ENCODE assay signal across 8 cellular contexts in genomic region chr18:23136326-23137092, GRCh38. TPM values are rescaled to one million over a fixed set of nuclear protein-coding genes. Genes with fewer than 3 reads are reported as not detected.
A peak's percentile ranks its signal among the peaks of the same experiment; 100 is the strongest.
DNase-seq lines count a peak whose midpoint lies in the region; ATAC-seq and TF ChIP-seq lines count a peak whose summit lies in the region.

No MANE protein-coding gene starts in this region.

- no peak overlapping the region for H2AK5ac ChIP-seq in mesenchymal stem cell (ENCODE audit: low read length, severe bottlenecking)

- H3K14ac ChIP-seq in mesenchymal stem cell (ENCODE audit: low read length in 2 of 2) = peak overlapping the region in 1 of 2 experiments; percentile 68

- peak overlapping the region; percentile 56 to 59 for H2BK12ac ChIP-seq in mesenchymal stem cell (ENCODE audit: low read length in 2 of 2)

- H3K4me3 ChIP-seq in HAP-1 (peak overlapping the region; percentile 47), RWPE2 (ENCODE audit: severe bottlenecking) (peak overlapping the region; percentile 84), ectodermal cell (ENCODE audit: insufficient read depth, low read depth, low read length) (peak overlapping the region; percentile 57), mesenchymal stem cell (ENCODE audit: insufficient read depth in 1 of 2, low read depth in 1 of 2, low read length in 2 of 2) (peak overlapping the region; percentile 79 to 88), testis (peak overlapping the region; percentile 51 to 67)

- 1% methylated on average over 72 of the region's 72 CpGs for WGBS in ectodermal cell, 2 experiments
- 2% methylated on average over 60 of the region's 72 CpGs for WGBS in mesenchymal stem cell
- 3 to 6% methylated on average over 4 to 44 of the region's 72 CpGs for WGBS in testis, 2 donors

- H2BK120ac ChIP-seq in mesenchymal stem cell (ENCODE audit: low read depth, low read length) = peak overlapping the region; percentile 97

- H3K79me1 ChIP-seq in mesenchymal stem cell (replicated peaks; ENCODE audit: low read length, poor library complexity, severe bottlenecking) = peaks cover 27% of the 10 kb centered on the region

- H3K4ac ChIP-seq in mesenchymal stem cell (ENCODE audit: low read depth in 1 of 2, low read length in 2 of 2) = peak overlapping the region; percentile 64 to 65

- H3K18ac ChIP-seq in mesenchymal stem cell (ENCODE audit: low read depth in 1 of 2, low read length in 2 of 2) = peak overlapping the region; percentile 84 to 97

- H3K23ac ChIP-seq in mesenchymal stem cell (ENCODE audit: low read length in 2 of 2) = peak overlapping the region in 1 of 2 experiments; percentile 96

- no peak for TF ChIP-seq POLR2A in testis (IDR thresholded peaks at IDR 0.05)

- H2BK15ac ChIP-seq in mesenchymal stem cell (ENCODE audit: low read depth, poor library complexity, severe bottlenecking) = peak overlapping the region; percentile 100

- ATAC-seq in RWPE2 (ENCODE audit: low read depth) = peak; percentile 44; the same call in 2 of the 3 replicates

- peak overlapping the region; percentile 21 for H2AFZ ChIP-seq in mesenchymal stem cell (ENCODE audit: low read depth, low read length)

- no peaks in the 10 kb centered on the region for H3K9me3 ChIP-seq in HAP-1
- no peaks in the 10 kb centered on the region for H3K9me3 ChIP-seq in RWPE2 (ENCODE audit: severe bottlenecking)
- no peaks in the 10 kb centered on the region for H3K9me3 ChIP-seq in ectodermal cell (ENCODE audit: control insufficient read depth, low read length)
- no peaks in the 10 kb centered on the region for H3K9me3 ChIP-seq in mesenchymal stem cell (ENCODE audit: control insufficient read depth, low read length)
- no peaks in the 10 kb centered on the region for H3K9me3 ChIP-seq in testis

- peak overlapping the region; percentile 24 for H2BK5ac ChIP-seq in mesenchymal stem cell (ENCODE audit: low read depth, low read length, poor library complexity, severe bottlenecking)

- H4K8ac ChIP-seq in mesenchymal stem cell (ENCODE audit: low read length) = peak overlapping the region; percentile 69

- H3K27ac ChIP-seq in RWPE2 (ENCODE audit: poor library complexity, severe bottlenecking) = no peak overlapping the region
- H3K27ac ChIP-seq in ectodermal cell (ENCODE audit: insufficient read depth, low read depth, low read length, poor library complexity, severe bottlenecking) = no peak overlapping the region
- H3K27ac ChIP-seq in mesenchymal stem cell (ENCODE audit: low read length, poor library complexity, severe bottlenecking) = no peak overlapping the region
- H3K27ac ChIP-seq in testis = peak overlapping the region; percentile 46 to 83

- peak overlapping the region; percentile 70 for H4K91ac ChIP-seq in mesenchymal stem cell (ENCODE audit: low read length)

- H3K36me3 ChIP-seq in HAP-1 (replicated peaks) (peaks cover 5% of the 10 kb centered on the region; the same call in 1 of the 2 replicates), RWPE2 (ENCODE audit: low read depth) (no peaks in the 10 kb centered on the region), ectodermal cell (ENCODE audit: control insufficient read depth, insufficient read depth, low read length) (no peaks in the 10 kb centered on the region), mesenchymal stem cell (ENCODE audit: control insufficient read depth in 1 of 2, insufficient read depth in 2 of 2, low read depth in 1 of 2, low read length in 2 of 2) (peaks cover 0 to 8% of the 10 kb centered on the region in 2 experiments), testis (ENCODE audit: low read depth, missing control alignments) (no peaks in the 10 kb centered on the region)

- H3K4me1 ChIP-seq in HAP-1 (peaks cover 35% of the 10 kb centered on the region), RWPE2 (ENCODE audit: insufficient read depth, poor library complexity, severe bottlenecking) (peaks cover 15% of the 10 kb centered on the region), ectodermal cell (ENCODE audit: control insufficient read depth, insufficient read depth, low read length) (peaks cover 35% of the 10 kb centered on the region), mesenchymal stem cell (ENCODE audit: control insufficient read depth, insufficient read depth, low read depth, low read length) (peaks cover 24% of the 10 kb centered on the region), testis (peaks cover 14% of the 10 kb centered on the region)

- no peak for TF ChIP-seq CTCF in RWPE2 (IDR thresholded peaks at IDR 0.05; ENCODE audit: poor library complexity, severe bottlenecking)
- TF ChIP-seq CTCF in testis (IDR thresholded peaks at IDR 0.05) = no peak

- peak overlapping the region; percentile 86 for H3K9ac ChIP-seq in mesenchymal stem cell (ENCODE audit: low read length)

- intact Hi-C loops in testis (cut with DNase I; ENCODE audit: low total_unique reads) = loop anchor here (10.0 kb wide), 2 partner anchors 218 to 268 kb away; no protein-coding TSS in a partner anchor

- in situ Hi-C loops in HAP-1 (cut with MboI; ENCODE audit: low sequenced_read_pairs) = loop anchor here (25.0 kb wide), 1 partner anchor 251 kb away; no protein-coding TSS in a partner anchor

- DNase-seq in D341Med (ENCODE audit: low spot score) = peak; percentile 84
- peak in 1 of 2 experiments; percentile 44 for DNase-seq in HAP-1 (ENCODE audit: low spot score in 2 of 2)
- DNase-seq in RWPE2 (ENCODE audit: low spot score) = no peak
- peak; percentile 58 for DNase-seq in mesenchymal stem cell
- peak; percentile 51 for DNase-seq in testis
- DNase-seq in GDM1 (lab: John Stamatoyannopoulos, UW) = no peak
- DNase-seq in NCI-H774 (lab: John Stamatoyannopoulos, UW) = no peak

- peak overlapping the region; percentile 74 for H3K4me2 ChIP-seq in mesenchymal stem cell (ENCODE audit: low read length, poor library complexity, severe bottlenecking)

- H3K27me3 ChIP-seq in HAP-1 (ENCODE audit: low read depth) = no peaks in the 10 kb centered on the region
- H3K27me3 ChIP-seq in RWPE2 (ENCODE audit: insufficient read depth, poor library complexity, severe bottlenecking) = no peaks in the 10 kb centered on the region
- peaks cover 46% of the 10 kb centered on the region for H3K27me3 ChIP-seq in ectodermal cell (ENCODE audit: control insufficient read depth, insufficient read depth, low read length, poor library complexity, severe bottlenecking)
- H3K27me3 ChIP-seq in mesenchymal stem cell (ENCODE audit: control insufficient read depth in 1 of 2, insufficient read depth in 1 of 2, low read length in 2 of 2) = no peaks in the 10 kb centered on the region
- H3K27me3 ChIP-seq in testis = no peaks in the 10 kb centered on the region

RNA-seq across cellular contexts. Expression of gene CABLES1, which starts 1.2 kb away (rescaled TPM):
- 3.6 TPM for polyA plus RNA-seq in ectodermal cell (2013, experiment 1 of 4)
- polyA plus RNA-seq in ectodermal cell (2013, experiment 2 of 4) = 3.6 TPM
- 2.2 TPM for polyA plus RNA-seq in ectodermal cell (2013, experiment 3 of 4)
- polyA plus RNA-seq in ectodermal cell (2013, experiment 4 of 4) = 2.0 TPM
- 8.1 TPM for polyA plus RNA-seq in mesenchymal stem cell (2013, experiment 1 of 2)
- 8.9 TPM for polyA plus RNA-seq in mesenchymal stem cell (2013, experiment 2 of 2)
- 10 to 100 TPM; 12.0 to 15.8 TPM for total RNA-seq in testis
- polyA plus RNA-seq in testis (ENCODE audit: insufficient read depth, low read depth, low replicate concordance) = 6.2 TPM

Comparison
In these comparisons a context has a peak if more than half of its experiments do, and no peak if none do; other contexts are left out.
1. DNase-seq: peak in D341Med (single experiment), mesenchymal stem cell (single experiment) and testis (single experiment); none in RWPE2 (single experiment), GDM1 (single experiment) and NCI-H774 (single experiment).
2. H3K27ac ChIP-seq: peak in testis (2 of 2); none in RWPE2 (single experiment), ectodermal cell (single experiment) and mesenchymal stem cell (single experiment).
3. Peak in every context shown above with its lines, with median percentiles within 50 percentile points of each other: H3K4me3 ChIP-seq.